Comparison of ENCODE assay signal across 21 cellular contexts in the genomic region with DNA sequence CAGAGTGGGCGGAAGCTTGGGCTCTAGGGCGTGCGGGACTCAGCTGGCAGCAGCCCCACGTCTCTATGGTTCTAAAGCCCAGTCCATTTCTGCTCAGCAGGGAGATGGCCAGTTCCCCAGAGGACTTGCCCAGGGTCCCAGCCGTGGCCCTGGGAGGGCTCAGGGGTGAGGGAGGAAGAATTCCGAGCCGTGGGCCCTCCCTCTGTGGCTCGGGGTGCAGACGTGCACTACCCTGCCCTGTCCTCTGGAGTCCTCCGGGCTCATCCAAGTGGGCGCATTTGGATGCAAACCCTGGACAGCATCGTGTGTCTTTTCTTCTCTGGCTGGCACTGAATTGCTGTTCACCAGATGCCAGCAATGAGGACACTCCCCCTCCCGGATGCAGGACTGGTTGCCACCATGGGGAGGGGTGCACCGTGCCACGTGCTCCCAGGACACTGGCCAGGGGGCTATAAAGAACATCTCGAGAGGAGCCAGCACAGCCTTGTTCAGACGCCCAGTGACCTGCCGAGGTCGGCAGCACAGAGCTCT. TPM values are rescaled to one million over a fixed set of nuclear protein-coding genes. Genes with fewer than 3 reads are reported as not detected.
"Had no signal": no experiment of that assay in that cellular context is flagged by ENCODE, and none has a peak within 500 bp of the region (broad histone marks: within the 10 kb centered on the region; RNA-seq: fewer than 3 reads in every experiment).

A gene with protein sequence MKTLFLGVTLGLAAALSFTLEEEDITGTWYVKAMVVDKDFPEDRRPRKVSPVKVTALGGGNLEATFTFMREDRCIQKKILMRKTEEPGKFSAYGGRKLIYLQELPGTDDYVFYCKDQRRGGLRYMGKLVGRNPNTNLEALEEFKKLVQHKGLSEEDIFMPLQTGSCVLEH (plus strand): TSS at position 481 of the 531 bp plus-strand sequence. CDS start 55 bp downstream, outside the sequence.

RNA-seq across cellular contexts. Expression of the gene that starts here (rescaled TPM):
- total RNA-seq: breast epithelium; endodermal cell; epithelial cell of proximal tubule; esophagus muscularis mucosa; fibroblast of lung; foreskin keratinocyte; gastroesophageal sphincter; heart left ventricle; hepatocyte; left colon; left ventricle myocardium superior; lung; mucosa of gallbladder; naive thymus-derived CD4-positive, alpha-beta T cell; omental fat pad; pancreas; progenitor cell of endocrine pancreas; right lobe of liver; skeletal muscle tissue; thyroid gland; uterus had no signal
- polyA plus RNA-seq: fibroblast of lung; foreskin keratinocyte; heart left ventricle; hepatocyte; naive thymus-derived CD4-positive, alpha-beta T cell; pancreas had no signal
